Comparison of ENCODE assay signal across 11 cellular contexts in genomic region chr5:139383993-139384590, GRCh38. TPM values are rescaled to one million over a fixed set of nuclear protein-coding genes. Genes with fewer than 3 reads are reported as not detected.
DNase-seq lines count a peak whose midpoint lies in the region; ATAC-seq and TF ChIP-seq lines count a peak whose summit lies in the region.
"Had no signal": no experiment of that assay in that cellular context is flagged by ENCODE, and none has a peak within 500 bp of the region (broad histone marks: within the 10 kb centered on the region; RNA-seq: fewer than 3 reads in every experiment).

No MANE protein-coding gene starts in this region.

- POLR2A ChIA-PET in PC-9 (lab: Charles Lee; ENCODE audit: unreplicated experiment): no interaction called here

- no peaks in the 10 kb centered on the region for H3K79me2 ChIP-seq in PC-9 (ENCODE audit: low read depth)

- DNase-seq in PC-9 (peak in 1 of 2 experiments; percentile 38), HAP-1 (ENCODE audit: low spot score in 2 of 2) (no peak), C1 segment of cervical spinal cord (lab: John Stamatoyannopoulos, UW) (no peak), SIG-M5 (lab: John Stamatoyannopoulos, UW) (no peak)
- DNase-seq: GM23248, occipital lobe, WERI-Rb-1 had no signal

- TF ChIP-seq CTCF in PC-9 (conservative IDR thresholded peaks at IDR 0.05): no peak

- peaks cover 30% of the 10 kb centered on the region for H3F3A ChIP-seq in PC-9 (ENCODE audit: insufficient read depth, low read depth)

- peak overlapping the region; percentile 55; the same call in 1 of the 2 replicates for H3K4me2 ChIP-seq in PC-9

- intact Hi-C loops in PC-9 (cut with micrococcal nuclease; ENCODE audit: unreplicated experiment): no loop called here

- no peak overlapping the region for H2AFZ ChIP-seq in PC-9

- no TSS peak for BruUV-seq in PC-9 (replicated peaks; lab: Mats Ljungman, UMichigan)

- no peak overlapping the region for H3K27ac ChIP-seq in PC-9
- H3K27ac ChIP-seq in skeletal muscle tissue (ENCODE audit: low read depth, low read length): no peak overlapping the region
- H3K27ac ChIP-seq: GM23248, WERI-Rb-1 had no signal

- H3K9ac ChIP-seq in skeletal muscle tissue (ENCODE audit: low read depth in 1 of 3, low read length in 3 of 3): peak overlapping the region in 2 of 3 donors; percentile 33 to 72

- H3K9me2 ChIP-seq in PC-9 (ENCODE audit: insufficient read depth): no peaks in the 10 kb centered on the region

- in situ Hi-C loops in HAP-1 (cut with MboI; ENCODE audit: low sequenced_read_pairs): no loop called here

- H3K36me3 ChIP-seq in PC-9 (ENCODE audit: low read depth) (no peaks in the 10 kb centered on the region), skeletal muscle tissue (ENCODE audit: control insufficient read depth in 3 of 3, insufficient read depth in 3 of 3, low read length in 3 of 3) (no peaks in the 10 kb centered on the region), HAP-1 (replicated peaks) (no peaks in the 10 kb centered on the region)
- H3K36me3 ChIP-seq: WERI-Rb-1 had no signal

- no peak overlapping the region for H3K4me3 ChIP-seq in PC-9
- H3K4me3 ChIP-seq in skeletal muscle tissue (ENCODE audit: low read length in 3 of 3): no peak overlapping the region
- H3K4me3 ChIP-seq in HAP-1: no peak overlapping the region

- no peaks in the 10 kb centered on the region for H4K20me1 ChIP-seq in PC-9 (ENCODE audit: insufficient read depth)

- TF ChIP-seq POLR2A in GM10847 (IDR thresholded peaks at IDR 0.05; ENCODE audit: extremely low read depth, insufficient read length): peak; percentile 2

- CTCF ChIA-PET in PC-9 (lab: Charles Lee): interaction anchor here (1.2 kb wide), 1 partner anchor 1013 kb away, joined by 5 read pairs; no protein-coding TSS in a partner anchor

- H3K27me3 ChIP-seq in PC-9 (ENCODE audit: insufficient read depth, low read depth): no peaks in the 10 kb centered on the region
- no peaks in the 10 kb centered on the region for H3K27me3 ChIP-seq in skeletal muscle tissue (ENCODE audit: control insufficient read depth in 3 of 3, insufficient read depth in 3 of 3, low read length in 3 of 3)
- H3K27me3 ChIP-seq in HAP-1 (ENCODE audit: low read depth): no peaks in the 10 kb centered on the region

- peak; percentile 5 for ATAC-seq in esophagus mucosa
- no peak for ATAC-seq in HG03460 (IDR thresholded peaks at IDR 0.05; ENCODE audit: unreplicated experiment)

- peaks cover 49% of the 10 kb centered on the region for H3K4me1 ChIP-seq in PC-9 (replicated peaks; ENCODE audit: insufficient read depth)
- peaks cover 22 to 34% (median 23%) of the 10 kb centered on the region in 3 donors for H3K4me1 ChIP-seq in skeletal muscle tissue (ENCODE audit: control insufficient read depth in 3 of 3, insufficient read depth in 3 of 3, low read length in 3 of 3)
- H3K4me1 ChIP-seq in HAP-1: no peaks in the 10 kb centered on the region

- H3K9me3 ChIP-seq in PC-9 (ENCODE audit: insufficient read depth, low read depth) (no peaks in the 10 kb centered on the region), skeletal muscle tissue (ENCODE audit: control insufficient read depth in 3 of 3, low read length in 3 of 3) (no peaks in the 10 kb centered on the region), HAP-1 (no peaks in the 10 kb centered on the region)

RNA-seq across cellular contexts. Expression of gene SLC23A1, which starts 1.0 kb away (rescaled TPM):
- total RNA-seq in PC-9 (2021) (1.9 TPM in 2 replicates), esophagus mucosa (0.28 TPM), skeletal muscle tissue (not detected)
- total RNA-seq: GM23248, occipital lobe had no signal

RNA-seq across cellular contexts. Expression of gene MZB1, which starts 5.6 kb away (rescaled TPM):
- total RNA-seq in PC-9 (2021): 0.50 and 0.52 TPM in 2 replicates
- 3.3 TPM for total RNA-seq in esophagus mucosa
- 0.52 TPM for total RNA-seq in skeletal muscle tissue
- total RNA-seq: GM23248, occipital lobe had no signal

RNA-seq across cellular contexts. Expression of gene PROB1, which starts 10.8 kb away (rescaled TPM):
- total RNA-seq in PC-9 (2021) (2.6 and 2.9 TPM in 2 replicates), esophagus mucosa (1.9 TPM), skeletal muscle tissue (23.5 TPM)

RNA-seq across cellular contexts. Expression of gene SPATA24, which starts 19.8 kb away (rescaled TPM):
- total RNA-seq in PC-9 (2021) (6.5 and 9.6 TPM in 2 replicates), esophagus mucosa (3.7 TPM), skeletal muscle tissue (12.0 TPM)

RNA-seq across cellular contexts. Expression of gene PAIP2, which starts 42.4 kb away (rescaled TPM):
- total RNA-seq in PC-9 (2021) (79.4 and 90.5 TPM in 2 replicates), esophagus mucosa (38.1 TPM), skeletal muscle tissue (86.6 TPM)
